8 cellular contexts compared by ENCODE assay signal in the genomic region with DNA sequence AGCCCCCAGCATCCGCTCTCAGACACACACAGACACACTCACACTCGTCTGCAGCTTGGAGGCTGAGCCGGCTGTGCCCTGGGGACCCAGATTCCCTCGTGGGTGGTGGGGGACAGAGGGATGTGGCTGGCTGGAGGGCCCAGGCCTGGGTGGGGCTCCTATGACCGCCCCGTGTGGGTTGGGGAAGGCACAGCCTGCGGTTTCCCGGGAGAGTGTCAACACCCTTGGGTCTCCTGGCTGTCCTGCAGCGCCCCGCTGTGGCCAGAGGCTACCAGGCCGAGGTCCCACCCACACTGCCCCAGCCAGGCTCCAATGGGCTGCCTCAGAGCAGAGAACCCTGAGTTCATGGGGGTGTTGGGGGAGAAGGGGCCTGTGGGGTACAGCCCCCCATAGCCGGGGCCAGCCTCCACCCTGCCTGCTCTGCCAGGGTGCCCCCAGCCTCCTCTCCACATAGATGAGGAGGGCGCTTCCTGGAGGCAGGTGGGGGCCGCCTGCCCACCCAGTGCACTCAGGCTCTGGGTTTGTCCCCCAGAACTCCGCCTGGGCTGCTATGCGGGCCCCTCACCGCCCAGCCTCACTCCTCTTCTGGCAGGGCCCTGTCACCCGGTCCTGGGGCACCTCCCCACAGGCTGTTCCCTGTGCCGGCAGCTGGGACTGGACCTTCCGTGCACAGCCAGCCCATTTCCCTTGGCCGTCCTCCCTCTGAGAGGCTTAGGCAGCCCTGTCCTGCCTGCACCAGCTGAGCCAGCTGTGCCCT. TPM values are rescaled to one million over a fixed set of nuclear protein-coding genes. Genes with fewer than 3 reads are reported as not detected.
DNase-seq lines count a peak whose midpoint lies in the region; ATAC-seq and TF ChIP-seq lines count a peak whose summit lies in the region.

A gene with protein sequence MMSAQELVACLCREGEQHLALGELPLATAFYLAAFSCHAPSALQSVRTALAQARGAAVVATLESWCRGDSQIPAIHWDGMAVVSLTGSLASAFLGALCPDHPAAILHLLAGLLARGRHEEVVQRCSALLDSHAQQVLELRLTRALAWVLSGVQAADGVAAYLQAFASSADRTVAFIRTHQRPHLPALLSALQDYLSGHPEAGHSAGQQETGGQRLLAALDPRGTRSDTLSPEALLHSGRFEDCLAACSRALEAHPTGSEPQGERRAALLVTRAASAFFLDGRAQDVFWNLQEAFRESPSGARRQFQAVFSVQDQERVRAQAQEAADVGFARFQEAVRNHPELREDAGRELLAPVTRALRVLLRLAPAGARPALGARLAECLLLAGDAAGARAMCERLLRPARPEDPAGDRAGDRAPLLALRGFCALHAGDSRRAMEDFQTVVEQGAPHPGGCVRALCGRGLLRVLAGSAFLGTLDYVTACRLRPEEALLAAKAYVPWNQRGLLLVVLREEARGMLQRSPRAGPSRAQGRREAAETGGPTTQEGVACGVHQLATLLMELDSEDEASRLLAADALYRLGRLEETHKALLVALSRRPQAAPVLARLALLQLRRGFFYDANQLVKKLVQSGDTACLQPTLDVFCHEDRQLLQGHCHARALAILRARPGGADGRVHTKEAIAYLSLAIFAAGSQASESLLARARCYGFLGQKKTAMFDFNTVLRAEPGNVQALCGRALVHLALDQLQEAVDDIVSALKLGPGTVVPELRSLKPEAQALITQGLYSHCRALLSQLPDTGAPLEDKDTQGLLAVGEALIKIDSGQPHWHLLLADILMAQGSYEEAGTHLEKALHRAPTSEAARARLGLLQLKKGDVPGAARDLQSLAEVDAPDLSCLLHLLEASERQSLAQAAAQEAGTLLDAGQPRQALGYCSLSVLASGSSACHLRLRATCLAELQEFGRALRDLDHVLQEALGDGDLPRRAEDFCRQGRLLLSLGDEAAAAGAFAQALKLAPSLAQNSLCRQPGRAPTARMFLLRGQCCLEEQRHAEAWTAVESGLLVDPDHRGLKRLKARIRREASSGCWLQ (minus strand): TSS at position 159 of the 757 bp plus-strand sequence. CDS start 866 bp downstream, outside the sequence.

- no peaks in the 10 kb centered on the region for H3F3A ChIP-seq in PC-9 (ENCODE audit: insufficient read depth, low read depth)

- peaks cover 57% of the 10 kb centered on the region for H3K27me3 ChIP-seq in PC-9 (ENCODE audit: insufficient read depth, low read depth)
- H3K27me3 ChIP-seq in foreskin keratinocyte: no peaks in the 10 kb centered on the region

- H3K4me3 Mint-ChIP-seq in activated naive CD8-positive, alpha-beta T cell treated with anti-CD3 and anti-CD28 coated beads, Interleukin-2, amount 10 ng/mL, durations not matched to agents 7 days and 5 days: no peak within 1 kb of the TSS
- H3K4me3 Mint-ChIP-seq in nephron progenitor cell: no peak within 1 kb of the TSS

- H3K36me3 Mint-ChIP-seq in activated naive CD8-positive, alpha-beta T cell treated with anti-CD3 and anti-CD28 coated beads, Interleukin-2, amount 10 ng/mL, durations not matched to agents 7 days and 5 days: no peaks in the 10 kb centered on the region
- H3K36me3 Mint-ChIP-seq in nephron progenitor cell (ENCODE audit: low read depth): no peaks in the 10 kb centered on the region

- intact Hi-C loops in PC-9 (cut with micrococcal nuclease; ENCODE audit: unreplicated experiment): no loop called here

- H3K9me3 Mint-ChIP-seq in activated naive CD8-positive, alpha-beta T cell treated with anti-CD3 and anti-CD28 coated beads, Interleukin-2, amount 10 ng/mL, durations not matched to agents 7 days and 5 days: no peaks in the 10 kb centered on the region
- H3K9me3 Mint-ChIP-seq in nephron progenitor cell: peaks cover 40% of the 10 kb centered on the region

- H3K4me1 ChIP-seq in PC-9 (replicated peaks; ENCODE audit: insufficient read depth): no peaks in the 10 kb centered on the region
- no peaks in the 10 kb centered on the region for H3K4me1 ChIP-seq in foreskin keratinocyte

- H3K9me2 ChIP-seq in PC-9 (ENCODE audit: insufficient read depth): no peaks in the 10 kb centered on the region

- peak; percentile 81 for ATAC-seq in activated naive CD8-positive, alpha-beta T cell treated with anti-CD3 and anti-CD28 coated beads, Interleukin-2, amount 10 ng/mL, durations not matched to agents 7 days and 5 days (ENCODE audit: low read depth)
- ATAC-seq in foreskin keratinocyte: no peak

- no peaks in the 10 kb centered on the region for H3K36me3 ChIP-seq in PC-9 (ENCODE audit: low read depth)

- POLR2A ChIA-PET in PC-9 (lab: Charles Lee; ENCODE audit: unreplicated experiment): no interaction called here
- POLR2A ChIA-PET in activated naive CD8-positive, alpha-beta T cell treated with anti-CD3 and anti-CD28 coated beads, Interleukin-2, amount 10 ng/mL, durations not matched to agents 7 days and 5 days (lab: Charles Lee): no interaction called here

- no peaks in the 10 kb centered on the region for H3K27me3 Mint-ChIP-seq in activated naive CD8-positive, alpha-beta T cell treated with anti-CD3 and anti-CD28 coated beads, Interleukin-2, amount 10 ng/mL, durations not matched to agents 7 days and 5 days
- H3K27me3 Mint-ChIP-seq in nephron progenitor cell (ENCODE audit: low read depth, poor library complexity): no peaks in the 10 kb centered on the region

- H3K79me2 ChIP-seq in PC-9 (ENCODE audit: low read depth): no peaks in the 10 kb centered on the region

- no peak within 1 kb of the TSS for H3K4me2 ChIP-seq in PC-9

- peak; percentile 3 for DNase-seq in NCI-H1092 treated with DMSO at 0.1 percent for 48 hours (lab: John Stamatoyannopoulos, UW)
- no peak for DNase-seq in NCI-H1092 (lab: John Stamatoyannopoulos, UW)
- peak in 1 of 2 experiments; percentile 55 for DNase-seq in PC-9
- peak; percentile 78 for DNase-seq in activated naive CD8-positive, alpha-beta T cell treated with anti-CD3 and anti-CD28 coated beads, Interleukin-2, amount 10 ng/mL, durations not matched to agents 7 days and 5 days
- peak; percentile 46 for DNase-seq in nephron progenitor cell
- no peak for DNase-seq in foreskin keratinocyte
- DNase-seq in globus pallidus (ENCODE audit: low spot score): no peak
- no peak for DNase-seq in EL

- no peak within 1 kb of the TSS for H3K27ac ChIP-seq in PC-9
- H3K27ac ChIP-seq in foreskin keratinocyte: no peak within 1 kb of the TSS

- CTCF ChIA-PET in PC-9 (lab: Charles Lee): no interaction called here

- H3K27ac Mint-ChIP-seq in activated naive CD8-positive, alpha-beta T cell treated with anti-CD3 and anti-CD28 coated beads, Interleukin-2, amount 10 ng/mL, durations not matched to agents 7 days and 5 days: peak within 1 kb of the TSS; percentile 67
- H3K27ac Mint-ChIP-seq in nephron progenitor cell: no peak within 1 kb of the TSS

- no peak within 1 kb of the TSS for H2AFZ ChIP-seq in PC-9

- H3K4me3 ChIP-seq in PC-9: no peak within 1 kb of the TSS

- H4K20me1 ChIP-seq in PC-9 (ENCODE audit: insufficient read depth): no peaks in the 10 kb centered on the region

- H3K4me1 Mint-ChIP-seq in activated naive CD8-positive, alpha-beta T cell treated with anti-CD3 and anti-CD28 coated beads, Interleukin-2, amount 10 ng/mL, durations not matched to agents 7 days and 5 days: peaks cover 2% of the 10 kb centered on the region
- no peaks in the 10 kb centered on the region for H3K4me1 Mint-ChIP-seq in nephron progenitor cell

- no TSS peak for BruUV-seq in PC-9 (replicated peaks; lab: Mats Ljungman, UMichigan)

- TF ChIP-seq CTCF in PC-9 (conservative IDR thresholded peaks at IDR 0.05) (peak; percentile 60), nephron progenitor cell (IDR thresholded peaks at IDR 0.05) (no peak), foreskin keratinocyte (conservative IDR thresholded peaks at IDR 0.05) (no peak)

- H3K9me3 ChIP-seq in PC-9 (ENCODE audit: insufficient read depth, low read depth): no peaks in the 10 kb centered on the region

RNA-seq across cellular contexts. Expression of the gene that starts here (rescaled TPM):
- total RNA-seq in PC-9 (2021) (1.5 and 1.7 TPM in 2 replicates), foreskin keratinocyte (0.07 TPM in 2 replicates)
- total RNA-seq in activated naive CD8-positive, alpha-beta T cell treated with anti-CD3 and anti-CD28 coated beads, Interleukin-2, amount 10 ng/mL, durations not matched to agents 7 days and 5 days: 1 to 10 TPM; 2.7 to 2.8 TPM
- under 0.01 and 0.01 TPM in 2 replicates for polyA plus RNA-seq in foreskin keratinocyte

Comparison
In these comparisons a context has a peak if more than half of its experiments do, and no peak if none do; other contexts are left out.
1. DNase-seq: peak in NCI-H1092 treated with DMSO at 0.1 percent for 48 hours (single experiment), activated naive CD8-positive, alpha-beta T cell treated with anti-CD3 and anti-CD28 coated beads, Interleukin-2, amount 10 ng/mL, durations not matched to agents 7 days and 5 days (single experiment) and nephron progenitor cell (single experiment); none in NCI-H1092 (single experiment), foreskin keratinocyte (0 of 2), globus pallidus (single experiment) and EL (single experiment).